In genomic region chr11:520428-521178, GRCh38 we compare ENCODE assay signal across 17 cellular contexts. TPM values are rescaled to one million over a fixed set of nuclear protein-coding genes. Genes with fewer than 3 reads are reported as not detected.
DNase-seq lines count a peak whose midpoint lies in the region; ATAC-seq, FAIRE-seq and TF ChIP-seq lines count a peak whose summit lies in the region.
"Had no signal": no experiment of that assay in that cellular context is flagged by ENCODE, and none has a peak within 500 bp of the region (broad histone marks: within the 10 kb centered on the region; RNA-seq: fewer than 3 reads in every experiment).

No MANE protein-coding gene starts in this region.

- intact Hi-C loops in K562 (cut with micrococcal nuclease) (no loop called here), left lung (cut with DNase I) (no loop called here)

- H3K27ac ChIP-seq in K562 (ENCODE audit: extremely low read depth, low read depth, low read length) = no peak overlapping the region
- H3K27ac ChIP-seq in left lung = no peak overlapping the region
- H3K27ac ChIP-seq: A549, hepatocyte, suprapubic skin had no signal

- no peaks in the 10 kb centered on the region for H3K27me3 Mint-ChIP-seq in T-helper 2 cell treated with Interferon-gamma antibody and Interleukin-4, amounts not matched to agents 5 μg/mL and 100 μg/mL, for 36 hours (ENCODE audit: low read depth)

- peak; percentile 26 for DNase-seq in T-helper 2 cell treated with Interferon-gamma antibody and Interleukin-4, amounts not matched to agents 5 μg/mL and 100 μg/mL, for 36 hours (ENCODE audit: low spot score)
- DNase-seq in T-helper 2 cell (no peak), K562 (ENCODE audit: extremely low read depth in 1 of 4, low spot score in 3 of 4) (no peak), left lung (peak; percentile 31 to 75), HuH-7.5 (ENCODE audit: low spot score) (no peak), germinal center (ENCODE audit: low spot score) (no peak)
- DNase-seq: activated CD4-positive, CD25-positive, alpha-beta regulatory T cell treated with anti-CD3 and anti-CD28 coated beads, Interleukin-2, amount 50 U/mL, for 72 hours; NCI-H146; NCI-H524 had no signal

- peaks cover 2% of the 10 kb centered on the region for H3K4me1 Mint-ChIP-seq in T-helper 2 cell treated with Interferon-gamma antibody and Interleukin-4, amounts not matched to agents 5 μg/mL and 100 μg/mL, for 36 hours (ENCODE audit: low read depth)

- no peak for FAIRE-seq in K562 (lab: Jason Lieb, UNC)
- FAIRE-seq: A549, G401.6 had no signal

- H3K9me3 ChIP-seq in K562 (replicated peaks; ENCODE audit: control insufficient read depth, insufficient read depth, low read depth, low read length) = peaks cover 8% of the 10 kb centered on the region; the same call in 1 of the 2 replicates
- peaks cover 0 to 8% of the 10 kb centered on the region in 2 donors for H3K9me3 ChIP-seq in left lung
- H3K9me3 ChIP-seq: suprapubic skin had no signal

- H3K27me3 ChIP-seq in K562 (ENCODE audit: control insufficient read depth in 2 of 2, insufficient read depth in 2 of 2, low read length in 2 of 2) (no peaks in the 10 kb centered on the region), left lung (no peaks in the 10 kb centered on the region)
- H3K27me3 ChIP-seq: hepatocyte, suprapubic skin had no signal

- TF ChIP-seq CTCF in GM12873 (IDR thresholded peaks at IDR 0.05; ENCODE audit: insufficient read depth, low read depth, low read length, missing control alignments) = peak; percentile 19
- no peak for TF ChIP-seq CTCF in K562 (IDR thresholded peaks at IDR 0.05 in 2 of 3, conservative IDR thresholded peaks at IDR 0.05 in 1 of 3; ENCODE audit: insufficient read depth in 2 of 3, low read depth in 1 of 3, low read length in 3 of 3)
- no peak for TF ChIP-seq CTCF in left lung (IDR thresholded peaks at IDR 0.05)

- 93% methylated on average over 35 of the region's 39 CpGs for WGBS in K562 (ENCODE audit: insufficient coverage, low coverage, missing lambda C conversion rate)

- H3K4me3 ChIP-seq in K562 (no peak overlapping the region), left lung (no peak overlapping the region)
- H3K4me3 ChIP-seq: A549, hepatocyte, suprapubic skin had no signal

- in situ Hi-C loops in K562 (cut with MboI) = no loop called here

- H4K20me1 ChIP-seq in K562 (replicated peaks; ENCODE audit: control insufficient read depth, insufficient read depth, low read length) = no peaks in the 10 kb centered on the region

- no peak for ATAC-seq in K562
- ATAC-seq in left lung = no peak
- no peak for ATAC-seq in HG03460 (IDR thresholded peaks at IDR 0.05; ENCODE audit: unreplicated experiment)
- ATAC-seq: A549; CD8-positive, alpha-beta T cell had no signal

- H3K9me1 ChIP-seq in K562 (ENCODE audit: control insufficient read depth, insufficient read depth, low read length) = no peaks in the 10 kb centered on the region

- no peaks in the 10 kb centered on the region for H3K79me2 ChIP-seq in K562 (ENCODE audit: control insufficient read depth, insufficient read depth, low read length)
- H3K79me2 ChIP-seq: hepatocyte had no signal

- H3K9me3 Mint-ChIP-seq in T-helper 2 cell treated with Interferon-gamma antibody and Interleukin-4, amounts not matched to agents 5 μg/mL and 100 μg/mL, for 36 hours = peaks cover 7% of the 10 kb centered on the region

- peaks cover 0 to 17% of the 10 kb centered on the region in 2 experiments; a peak in 3 of 5 replicates for H3K4me1 ChIP-seq in K562 (replicated peaks in 1 of 2; ENCODE audit: control insufficient read depth in 2 of 2, insufficient read depth in 2 of 2, low read length in 2 of 2)
- peaks cover 0 to 9% of the 10 kb centered on the region in 2 donors for H3K4me1 ChIP-seq in left lung

- no peak overlapping the region for H3K4me3 Mint-ChIP-seq in T-helper 2 cell treated with Interferon-gamma antibody and Interleukin-4, amounts not matched to agents 5 μg/mL and 100 μg/mL, for 36 hours
- H3K4me3 Mint-ChIP-seq: CD8-positive, alpha-beta T cell; dendritic cell treated with granulocyte-macrophage colony-stimulating factor and Interleukin-4, amounts not matched to agents 40 ng/mL and 50 ng/mL, for 4 days had no signal

- H3K27ac Mint-ChIP-seq in T-helper 2 cell treated with Interferon-gamma antibody and Interleukin-4, amounts not matched to agents 5 μg/mL and 100 μg/mL, for 36 hours = no peak overlapping the region
- H3K27ac Mint-ChIP-seq: CD8-positive, alpha-beta T cell; dendritic cell treated with granulocyte-macrophage colony-stimulating factor and Interleukin-4, amounts not matched to agents 40 ng/mL and 50 ng/mL, for 4 days had no signal

- BruUV-seq in K562 (replicated peaks; lab: Mats Ljungman, UMichigan) = TSS peak; percentile 31

- CTCF ChIA-PET in K562 (lab: Yijun Ruan, JAX; ENCODE audit: low intra/inter-chr PET ratio) = no interaction called here

- no peak overlapping the region for H2AFZ ChIP-seq in K562 (ENCODE audit: low read depth, low read length)
- H2AFZ ChIP-seq: hepatocyte had no signal

- H3K36me3 ChIP-seq in K562 (ENCODE audit: control insufficient read depth, insufficient read depth, low read length) = no peaks in the 10 kb centered on the region
- H3K36me3 ChIP-seq in left lung = no peaks in the 10 kb centered on the region
- H3K36me3 ChIP-seq: suprapubic skin had no signal

- TF ChIP-seq RAD21 in K562 (CRISPR knock-in tag; conservative IDR thresholded peaks at IDR 0.05 in 1 of 2, IDR thresholded peaks at IDR 0.05 in 1 of 2) = no peak

- H3K36me3 Mint-ChIP-seq in T-helper 2 cell treated with Interferon-gamma antibody and Interleukin-4, amounts not matched to agents 5 μg/mL and 100 μg/mL, for 36 hours (ENCODE audit: low read depth) = peaks cover 6% of the 10 kb centered on the region
- H3K36me3 Mint-ChIP-seq: CD8-positive, alpha-beta T cell had no signal

- no peak overlapping the region for H3K9ac ChIP-seq in K562 (ENCODE audit: insufficient read depth in 1 of 2, low read depth in 2 of 2, low read length in 2 of 2)

- no peak overlapping the region for H3K4me2 ChIP-seq in K562 (ENCODE audit: insufficient read depth, low read length)
- H3K4me2 ChIP-seq: A549, hepatocyte had no signal

- no peak for TF ChIP-seq EP300 in K562 (IDR thresholded peaks at IDR 0.05; ENCODE audit: low read length)

- POLR2A ChIA-PET in K562 (lab: Yijun Ruan, JAX) = interaction anchor here (0.6 to 1.1 kb wide), 2 partner anchors 12 to 79 kb away, joined by 3 to 5 read pairs; partner anchors contain the start of gene ANO9

- no peak for TF ChIP-seq POLR2A in K562 (conservative IDR thresholded peaks at IDR 0.05)

RNA-seq across cellular contexts. Expression of gene RNH1, which starts 13.6 kb away (rescaled TPM):
- total RNA-seq in K562 (2011; cell fraction: chromatin; rRNA removed; ENCODE audit: low replicate concordance) = 70.8 and 222 TPM in 2 replicates
- 197 and 200 TPM in 2 replicates for total RNA-seq in K562 (2011; cell fraction: nucleolus; rRNA removed)
- 94.3 and 102 TPM in 2 replicates for total RNA-seq in K562 (2011; cell fraction: nucleoplasm; rRNA removed)
- total RNA-seq in K562 (2014; rRNA removed) (159 and 178 TPM in 2 replicates), K562 (2014; rRNA removed; fragmentation: Illumina TruSeq; extraction: Trizol) (12.9 and 20.3 TPM in 2 replicates), K562 (2015; rRNA removed; fragmentation: Illumina TruSeq; extraction: Trizol) (97.2 and 102 TPM in 2 replicates), K562 (2021) (160 and 164 TPM in 2 replicates), left lung (100 to 1,000 TPM; 185 to 243 TPM)
- polyA plus RNA-seq in K562 (2011; rRNA removed) (38.5 and 71.1 TPM in 2 replicates), K562 (2014; fragmentation: Illumina TruSeq; extraction: Trizol) (44.3 and 107 TPM in 2 replicates), K562 (2014; fragmentation: Nextera tagmentation; extraction: Ambion mirVana) (10 to 100 TPM in 1 of 2 experiments, 1 to 10 TPM in 1; 2.5 to 11.8 TPM), K562 (2014; rRNA removed) (104 and 114 TPM in 2 replicates)
- polyA plus RNA-seq in K562 (2011; cell fraction: cytosol; rRNA removed) = 53.4 and 159 TPM in 2 replicates
- 178 and 263 TPM in 2 replicates for polyA plus RNA-seq in K562 (2011; cell fraction: nucleus; rRNA removed)
- polyA plus RNA-seq in K562 (2012) = 144 and 249 TPM in 2 replicates
- polyA minus RNA-seq in K562 (2011; rRNA and poly(A)+ RNA removed) = 18.1 and 34.7 TPM in 2 replicates
- 72.0 and 82.7 TPM in 2 replicates for polyA minus RNA-seq in K562 (2011; cell fraction: cytosol; rRNA and poly(A)+ RNA removed)
- polyA minus RNA-seq in K562 (2011; cell fraction: nucleus; rRNA and poly(A)+ RNA removed) = 72.2 and 76.6 TPM in 2 replicates

RNA-seq across cellular contexts. Expression of gene HRAS, which starts 14.8 kb away (rescaled TPM):
- total RNA-seq in K562 (2011; cell fraction: chromatin; rRNA removed; ENCODE audit: low replicate concordance) = 31.9 and 88.4 TPM in 2 replicates
- 70.2 and 80.9 TPM in 2 replicates for total RNA-seq in K562 (2011; cell fraction: nucleolus; rRNA removed)
- 37.3 and 47.9 TPM in 2 replicates for total RNA-seq in K562 (2011; cell fraction: nucleoplasm; rRNA removed)
- total RNA-seq in K562 (2014; rRNA removed) (73.5 and 75.9 TPM in 2 replicates), K562 (2014; rRNA removed; fragmentation: Illumina TruSeq; extraction: Trizol) (11.3 and 16.8 TPM in 2 replicates), K562 (2015; rRNA removed; fragmentation: Illumina TruSeq; extraction: Trizol) (41.3 and 43.3 TPM in 2 replicates), K562 (2021) (64.9 and 68.5 TPM in 2 replicates), left lung (10 to 100 TPM; 43.2 to 52.4 TPM)
- polyA plus RNA-seq in K562 (2011; rRNA removed) (29.6 and 34.9 TPM in 2 replicates), K562 (2014; fragmentation: Illumina TruSeq; extraction: Trizol) (28.0 and 46.2 TPM in 2 replicates), K562 (2014; fragmentation: Nextera tagmentation; extraction: Ambion mirVana) (1 to 10 TPM; 2.8 to 5.8 TPM), K562 (2014; rRNA removed) (52.0 and 61.3 TPM in 2 replicates)
- polyA plus RNA-seq in K562 (2011; cell fraction: cytosol; rRNA removed) = 39.3 and 69.6 TPM in 2 replicates
- 98.3 and 113 TPM in 2 replicates for polyA plus RNA-seq in K562 (2011; cell fraction: nucleus; rRNA removed)
- 47.4 and 91.9 TPM in 2 replicates for polyA plus RNA-seq in K562 (2012)
- 17.3 and 37.2 TPM in 2 replicates for polyA minus RNA-seq in K562 (2011; rRNA and poly(A)+ RNA removed)
- polyA minus RNA-seq in K562 (2011; cell fraction: cytosol; rRNA and poly(A)+ RNA removed) = 18.2 and 20.6 TPM in 2 replicates
- polyA minus RNA-seq in K562 (2011; cell fraction: nucleus; rRNA and poly(A)+ RNA removed) = 13.1 and 25.3 TPM in 2 replicates

RNA-seq across cellular contexts. Expression of gene LRRC56, which starts 16.7 kb away (rescaled TPM):
- 8.0 and 39.1 TPM in 2 replicates for total RNA-seq in K562 (2011; cell fraction: chromatin; rRNA removed; ENCODE audit: low replicate concordance)
- 24.1 and 24.3 TPM in 2 replicates for total RNA-seq in K562 (2011; cell fraction: nucleolus; rRNA removed)
- total RNA-seq in K562 (2011; cell fraction: nucleoplasm; rRNA removed) = 9.9 and 12.5 TPM in 2 replicates
- total RNA-seq in K562 (2014; rRNA removed) = 1.5 and 1.6 TPM in 2 replicates
- 0.13 and 0.22 TPM in 2 replicates for total RNA-seq in K562 (2014; rRNA removed; fragmentation: Illumina TruSeq; extraction: Trizol)
- 1.0 and 1.3 TPM in 2 replicates for total RNA-seq in K562 (2015; rRNA removed; fragmentation: Illumina TruSeq; extraction: Trizol)
- 3.4 and 4.5 TPM in 2 replicates for total RNA-seq in K562 (2021)
- polyA plus RNA-seq in K562 (2011; rRNA removed) = 1.0 and 1.6 TPM in 2 replicates
- 0.84 and 3.6 TPM in 2 replicates for polyA plus RNA-seq in K562 (2011; cell fraction: cytosol; rRNA removed)
- polyA plus RNA-seq in K562 (2011; cell fraction: nucleus; rRNA removed) = 11.6 and 26.8 TPM in 2 replicates
- polyA plus RNA-seq in K562 (2012) = 3.3 and 10.8 TPM in 2 replicates
- 0.61 and 1.4 TPM in 2 replicates for polyA plus RNA-seq in K562 (2014; fragmentation: Illumina TruSeq; extraction: Trizol)
- under 1 TPM in 1 of 2 experiments, not detected in 1; 0.03 TPM for polyA plus RNA-seq in K562 (2014; fragmentation: Nextera tagmentation; extraction: Ambion mirVana)
- polyA plus RNA-seq in K562 (2014; rRNA removed) = 3.6 and 4.3 TPM in 2 replicates
- 0.45 and 0.77 TPM in 2 replicates for polyA minus RNA-seq in K562 (2011; rRNA and poly(A)+ RNA removed)
- polyA minus RNA-seq in K562 (2011; cell fraction: cytosol; rRNA and poly(A)+ RNA removed) = 0.86 and 1.1 TPM in 2 replicates
- polyA minus RNA-seq in K562 (2011; cell fraction: nucleus; rRNA and poly(A)+ RNA removed) = 3.6 and 4.6 TPM in 2 replicates
- total RNA-seq in left lung = 1 to 10 TPM; 1.8 to 3.1 TPM

RNA-seq across cellular contexts. Expression of gene LMNTD2, which starts 39.9 kb away (rescaled TPM):
- 3.8 and 17.0 TPM in 2 replicates for total RNA-seq in K562 (2011; cell fraction: chromatin; rRNA removed; ENCODE audit: low replicate concordance)
- 10.9 and 14.7 TPM in 2 replicates for total RNA-seq in K562 (2011; cell fraction: nucleolus; rRNA removed)
- 6.7 and 8.2 TPM in 2 replicates for total RNA-seq in K562 (2011; cell fraction: nucleoplasm; rRNA removed)
- total RNA-seq in K562 (2014; rRNA removed) = 2.0 and 2.9 TPM in 2 replicates
- 0.19 TPM in 1 of 2 replicates, not detected in the other for total RNA-seq in K562 (2014; rRNA removed; fragmentation: Illumina TruSeq; extraction: Trizol)
- 0.98 and 1.1 TPM in 2 replicates for total RNA-seq in K562 (2015; rRNA removed; fragmentation: Illumina TruSeq; extraction: Trizol)
- total RNA-seq in K562 (2021) = 3.5 and 3.9 TPM in 2 replicates
- polyA plus RNA-seq in K562 (2011; rRNA removed) = 1.1 and 2.8 TPM in 2 replicates
- polyA plus RNA-seq in K562 (2011; cell fraction: cytosol; rRNA removed) = 1.3 and 3.2 TPM in 2 replicates
- polyA plus RNA-seq in K562 (2011; cell fraction: nucleus; rRNA removed) = 28.7 and 36.1 TPM in 2 replicates
- polyA plus RNA-seq in K562 (2012) = 3.2 and 9.3 TPM in 2 replicates
- polyA plus RNA-seq in K562 (2014; fragmentation: Illumina TruSeq; extraction: Trizol) = 0.48 and 0.98 TPM in 2 replicates
- not detected for polyA plus RNA-seq in K562 (2014; fragmentation: Nextera tagmentation; extraction: Ambion mirVana)
- 1.8 and 4.2 TPM in 2 replicates for polyA plus RNA-seq in K562 (2014; rRNA removed)
- polyA minus RNA-seq in K562 (2011; rRNA and poly(A)+ RNA removed) = 0.14 and 0.30 TPM in 2 replicates
- polyA minus RNA-seq in K562 (2011; cell fraction: cytosol; rRNA and poly(A)+ RNA removed) = 1.2 and 1.4 TPM in 2 replicates
- 4.0 and 6.1 TPM in 2 replicates for polyA minus RNA-seq in K562 (2011; cell fraction: nucleus; rRNA and poly(A)+ RNA removed)
- total RNA-seq in left lung = 1 to 10 TPM; 4.1 to 4.5 TPM

RNA-seq across cellular contexts. Expression of gene RASSF7, which starts 40.2 kb away (rescaled TPM):
- 15.6 and 50.0 TPM in 2 replicates for total RNA-seq in K562 (2011; cell fraction: chromatin; rRNA removed; ENCODE audit: low replicate concordance)
- total RNA-seq in K562 (2011; cell fraction: nucleolus; rRNA removed) = 73.5 and 76.5 TPM in 2 replicates
- total RNA-seq in K562 (2011; cell fraction: nucleoplasm; rRNA removed) = 28.3 and 32.9 TPM in 2 replicates
- total RNA-seq in K562 (2014; rRNA removed) (45.2 and 50.3 TPM in 2 replicates), K562 (2014; rRNA removed; fragmentation: Illumina TruSeq; extraction: Trizol) (1.1 and 2.2 TPM in 2 replicates), K562 (2015; rRNA removed; fragmentation: Illumina TruSeq; extraction: Trizol) (16.2 and 18.6 TPM in 2 replicates), K562 (2021) (30.5 and 31.7 TPM in 2 replicates), left lung (10 to 100 TPM; 42.1 to 57.2 TPM)
- polyA plus RNA-seq in K562 (2011; rRNA removed) (19.8 and 30.3 TPM in 2 replicates), K562 (2014; fragmentation: Illumina TruSeq; extraction: Trizol) (3.0 and 17.0 TPM in 2 replicates), K562 (2014; fragmentation: Nextera tagmentation; extraction: Ambion mirVana) (under 1 TPM; 0.41 to 0.92 TPM), K562 (2014; rRNA removed) (44.3 and 52.7 TPM in 2 replicates)
- 43.4 and 94.2 TPM in 2 replicates for polyA plus RNA-seq in K562 (2011; cell fraction: cytosol; rRNA removed)
- 170 and 239 TPM in 2 replicates for polyA plus RNA-seq in K562 (2011; cell fraction: nucleus; rRNA removed)
- polyA plus RNA-seq in K562 (2012) = 27.7 and 32.0 TPM in 2 replicates
- polyA minus RNA-seq in K562 (2011; rRNA and poly(A)+ RNA removed) = 2.7 and 4.7 TPM in 2 replicates
- polyA minus RNA-seq in K562 (2011; cell fraction: cytosol; rRNA and poly(A)+ RNA removed) = 10.8 and 13.3 TPM in 2 replicates
- polyA minus RNA-seq in K562 (2011; cell fraction: nucleus; rRNA and poly(A)+ RNA removed) = 18.8 and 21.8 TPM in 2 replicates

Comparison
In these comparisons a context has a peak if more than half of its experiments do, and no peak if none do; other contexts are left out.
1. DNase-seq: peak in T-helper 2 cell treated with Interferon-gamma antibody and Interleukin-4, amounts not matched to agents 5 μg/mL and 100 μg/mL, for 36 hours (single experiment) and left lung (2 of 2); none in T-helper 2 cell (0 of 5), K562 (0 of 4), HuH-7.5 (single experiment) and germinal center (single experiment).